Comparison of ENCODE assay signal across 8 cellular contexts in genomic region chr3:186241910-186242821, GRCh38.
DNase-seq lines count a peak whose midpoint lies in the region; ATAC-seq and TF ChIP-seq lines count a peak whose summit lies in the region.

No MANE protein-coding gene starts in this region.

- WGBS in mammary epithelial cell (ENCODE audit: low coverage, missing lambda C conversion rate), result 4% methylated on average over 14 of the region's 21 CpGs

- H3K4me2 ChIP-seq in SU-DHL-6 (ENCODE audit: low read depth, low read length, poor library complexity, severe bottlenecking) (no peak overlapping the region), mammary epithelial cell (ENCODE audit: insufficient read depth, low read depth, low read length) (peak overlapping the region; percentile 69)

- POLR2A ChIA-PET in GM10248 (lab: Yijun Ruan, JAX), result interaction anchor here (0.6 kb wide), 1 partner anchor 239 kb away, joined by 3 read pairs; no protein-coding TSS in a partner anchor

- dilution Hi-C loops in mammary epithelial cell (cut with HindIII; ENCODE audit: low sequenced_read_pairs), result no loop called here

- H4K20me1 ChIP-seq in SU-DHL-6 (ENCODE audit: low read depth, low read length) (no peaks in the 10 kb centered on the region), mammary epithelial cell (ENCODE audit: insufficient read depth, low read length) (no peaks in the 10 kb centered on the region)

- DNase-seq in GM10248 (ENCODE audit: extremely low spot score), result peak; percentile 77
- peak; percentile 33 for DNase-seq in HuH-7.5 (ENCODE audit: low spot score)
- peak; percentile 83 for DNase-seq in mammary epithelial cell
- DNase-seq in islet precursor cell, result peak; percentile 95
- DNase-seq in stimulated activated CD4-positive, alpha-beta T cell treated with anti-CD3 and anti-CD28 coated beads, Interleukin-15, amount 100 ng/mL, for 24 hours, result peak; percentile 78
- no peak for DNase-seq in T1000 (lab: John Stamatoyannopoulos, UW)

- H3K79me2 ChIP-seq in SU-DHL-6 (ENCODE audit: insufficient read depth, low read length), result no peaks in the 10 kb centered on the region
- no peaks in the 10 kb centered on the region for H3K79me2 ChIP-seq in mammary epithelial cell (ENCODE audit: insufficient read depth, low read length)

- no peak overlapping the region for H3K9ac ChIP-seq in SU-DHL-6 (ENCODE audit: low read length)
- H3K9ac ChIP-seq in mammary epithelial cell (ENCODE audit: insufficient read depth, low read length), result peak overlapping the region; percentile 4

- no peaks in the 10 kb centered on the region for H3K9me2 ChIP-seq in SU-DHL-6 (replicated peaks; ENCODE audit: insufficient read depth, low read length)

- in situ Hi-C loops in mammary epithelial cell (cut with MboI; ENCODE audit: low sequenced_read_pairs in 2 of 2), result loop anchor here in 1 of 2 donors (5.0 kb wide), 1 partner anchor 260 kb away; no protein-coding TSS in a partner anchor

- H3K27me3 ChIP-seq in SU-DHL-6 (ENCODE audit: low read length) (no peaks in the 10 kb centered on the region), mammary epithelial cell (ENCODE audit: insufficient read depth, low read length) (no peaks in the 10 kb centered on the region)

- H3K4me1 ChIP-seq in mammary epithelial cell (ENCODE audit: insufficient read depth, low read length), result peaks cover 8% of the 10 kb centered on the region

- BruUV-seq in mammary epithelial cell (replicated peaks; lab: Mats Ljungman, UMichigan), result no TSS peak

- H3K27ac ChIP-seq in SU-DHL-6 (ENCODE audit: low read depth, low read length) (no peak overlapping the region), mammary epithelial cell (ENCODE audit: insufficient read depth, low read depth, low read length) (peak overlapping the region; percentile 5)

- CTCF ChIA-PET in GM10248 (lab: Yijun Ruan, JAX), result interaction anchor here (0.6 to 7.3 kb wide), 48 partner anchors 8 to 375 kb away, joined by 3 to 62 read pairs (median 4); partner anchors contain the start of genes DNAJB11 and ETV5
- CTCF ChIA-PET in mammary epithelial cell (lab: Charles Lee; ENCODE audit: low non-redundant PET), result interaction anchor here (0.5 to 1.7 kb wide), 7 partner anchors 74 to 478 kb away, joined by 3 to 11 read pairs (median 3); partner anchors contain the start of gene ETV5

- no peaks in the 10 kb centered on the region for H3F3A ChIP-seq in SU-DHL-6 (ENCODE audit: insufficient read depth)

- H2AFZ ChIP-seq in SU-DHL-6 (ENCODE audit: low read depth, low read length, severe bottlenecking) (no peak overlapping the region), mammary epithelial cell (ENCODE audit: low read depth, low read length) (peak overlapping the region; percentile 76)

- H3K9me3 ChIP-seq in SU-DHL-6 (ENCODE audit: insufficient read depth, low read length) (no peaks in the 10 kb centered on the region), mammary epithelial cell (replicated peaks; ENCODE audit: insufficient read depth, low read length) (no peaks in the 10 kb centered on the region)

- TF ChIP-seq CTCF in GM10248 (IDR thresholded peaks at IDR 0.05; ENCODE audit: control extremely low read depth, extremely low read depth, low read depth, missing control alignments), result peak; percentile 76
- TF ChIP-seq CTCF in SU-DHL-6 (IDR thresholded peaks at IDR 0.05; ENCODE audit: insufficient read depth, low read length, poor library complexity, severe bottlenecking), result peak; percentile 26
- TF ChIP-seq CTCF in mammary epithelial cell (conservative IDR thresholded peaks at IDR 0.05 in 1 of 2, IDR thresholded peaks at IDR 0.05 in 1 of 2; ENCODE audit: extremely low read depth in 1 of 2, insufficient read depth in 1 of 2, low read depth in 1 of 2, low read length in 2 of 2), result peak; percentile 56 to 75

- H3K36me3 ChIP-seq in SU-DHL-6 (ENCODE audit: low read length) (no peaks in the 10 kb centered on the region), mammary epithelial cell (ENCODE audit: insufficient read depth, low read length) (no peaks in the 10 kb centered on the region)

- ATAC-seq in GM21723 (IDR thresholded peaks at IDR 0.05; ENCODE audit: unreplicated experiment), result peak; percentile 73

- H3K4me3 ChIP-seq in SU-DHL-6 (ENCODE audit: insufficient read depth, low read length, poor library complexity, severe bottlenecking) (no peak overlapping the region), mammary epithelial cell (replicated peaks in 1 of 3; ENCODE audit: insufficient read depth in 1 of 3, low read depth in 2 of 3, low read length in 3 of 3) (peak overlapping the region; percentile 14 to 35 (median 28))

- intact Hi-C loops in mammary epithelial cell (cut with micrococcal nuclease), result loop anchor here (1.0 to 5.0 kb wide), 7 partner anchors 135 to 365 kb away; no protein-coding TSS in a partner anchor

Comparison
In these comparisons a context has a peak if more than half of its experiments do, and no peak if none do; other contexts are left out.
1. CTCF ChIP-seq: peak in every context shown above with its lines; median percentile 76 in GM10248; 66 in mammary epithelial cell; 26 in SU-DHL-6.